Comparison of ENCODE assay signal across 9 cellular contexts in the genomic region with DNA sequence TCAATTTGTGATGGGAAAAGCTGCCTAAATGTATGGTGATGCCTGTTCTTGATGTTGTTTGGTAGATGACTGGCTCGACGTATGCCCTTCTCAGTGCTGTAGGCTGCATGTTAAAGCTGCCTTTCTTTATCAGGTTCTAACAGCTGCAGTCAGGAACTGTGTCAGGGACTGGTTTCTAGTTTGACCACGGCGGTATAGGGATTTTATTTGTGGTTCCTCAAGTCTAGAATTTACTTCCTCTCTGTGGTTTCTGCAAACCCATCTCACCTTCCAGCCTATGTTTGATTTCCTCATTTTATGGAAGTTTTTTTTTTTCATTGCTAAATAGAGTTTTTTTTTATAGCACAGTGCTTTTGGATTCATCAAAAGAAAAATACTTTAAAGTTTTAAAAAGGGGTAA. TPM values are rescaled to one million over a fixed set of nuclear protein-coding genes. Genes with fewer than 3 reads are reported as not detected.
A peak's percentile ranks its signal among the peaks of the same experiment; 100 is the strongest.
DNase-seq lines count a peak whose midpoint lies in the region; ATAC-seq and TF ChIP-seq lines count a peak whose summit lies in the region.
"Had no signal": no experiment of that assay in that cellular context is flagged by ENCODE, and none has a peak within 500 bp of the region (broad histone marks: within the 10 kb centered on the region; RNA-seq: fewer than 3 reads in every experiment).

No MANE protein-coding gene starts in this region.

- peaks cover 35% of the 10 kb centered on the region for H3K79me2 ChIP-seq in osteoblast (ENCODE audit: insufficient read depth, low read length)

- peak overlapping the region in 4 of 10 donors; percentile 6 to 38 (median 30) for H3K27ac Mint-ChIP-seq in naive thymus-derived CD8-positive, alpha-beta T cell

- peak; percentile 71 for ATAC-seq in GM18498 (IDR thresholded peaks at IDR 0.05; ENCODE audit: unreplicated experiment)
- ATAC-seq in GM21526 (IDR thresholded peaks at IDR 0.05; ENCODE audit: low FRiP score, unreplicated experiment), result peak; percentile 79
- ATAC-seq in HG03575 (IDR thresholded peaks at IDR 0.05; ENCODE audit: extremely low read depth, insufficient number of reproducible peaks, low FRiP score, unreplicated experiment), result peak; percentile 53
- peak; percentile 66 to 68 for ATAC-seq in naive thymus-derived CD8-positive, alpha-beta T cell

- H3K27me3 Mint-ChIP-seq in naive thymus-derived CD8-positive, alpha-beta T cell, result peaks cover 0 to 12% (median 0%) of the 10 kb centered on the region in 5 donors

- H2AFZ ChIP-seq in osteoblast (ENCODE audit: low read length), result no peak overlapping the region

- no peaks in the 10 kb centered on the region for H3K36me3 ChIP-seq in osteoblast (ENCODE audit: insufficient read depth, low read length)

- no peaks in the 10 kb centered on the region for H3K9me3 Mint-ChIP-seq in naive thymus-derived CD8-positive, alpha-beta T cell

- H3K4me1 ChIP-seq in osteoblast (ENCODE audit: insufficient read depth, low read length), result peaks cover 18% of the 10 kb centered on the region

- H3K4me3 Mint-ChIP-seq in naive thymus-derived CD8-positive, alpha-beta T cell, result peak overlapping the region; percentile 26 to 77 (median 70)

- H3K4me1 Mint-ChIP-seq in naive thymus-derived CD8-positive, alpha-beta T cell, result peaks cover 42 to 77% (median 59%) of the 10 kb centered on the region in 4 donors

- peaks cover 7% of the 10 kb centered on the region for H4K20me1 ChIP-seq in osteoblast (ENCODE audit: insufficient read depth, low read length)

- no peak overlapping the region for H3K27ac ChIP-seq in osteoblast (ENCODE audit: low read depth, low read length)

- POLR2A ChIA-PET in naive thymus-derived CD8-positive, alpha-beta T cell (lab: Charles Lee), result no interaction called here

- H3K4me3 ChIP-seq in osteoblast (ENCODE audit: insufficient read depth, low read length), result no peak overlapping the region
- H3K4me3 ChIP-seq: lung had no signal

- peak; percentile 21 to 26 for DNase-seq in activated T-cell treated with anti-CD3 and anti-CD28 coated beads, Interleukin-2, amount 50 U/mL, for 48 hours
- DNase-seq in naive thymus-derived CD8-positive, alpha-beta T cell, result peak in 6 of 10 donors; percentile 3 to 42 (median 12)
- DNase-seq in osteoblast (ENCODE audit: insufficient read length, low spot score, missing footprints) (no peak), NCI-H226 (no peak), ecto neural progenitor cell (ENCODE audit: low spot score) (no peak)

- H3K4me2 ChIP-seq in osteoblast (ENCODE audit: insufficient read depth, low read length), result no peak overlapping the region

- no peak for TF ChIP-seq CTCF in osteoblast (IDR thresholded peaks at IDR 0.05; ENCODE audit: extremely low read depth, low read depth, low read length)

- H3K36me3 Mint-ChIP-seq in naive thymus-derived CD8-positive, alpha-beta T cell, result peaks cover 0 to 23% (median 8%) of the 10 kb centered on the region in 3 donors

- no peaks in the 10 kb centered on the region for H3K27me3 ChIP-seq in osteoblast (ENCODE audit: insufficient read depth, low read length)

- H3K9me3 ChIP-seq in osteoblast (ENCODE audit: low read depth, low read length), result no peaks in the 10 kb centered on the region

RNA-seq across cellular contexts. Expression of gene LMTK2, which starts 26.5 kb away (rescaled TPM):
- total RNA-seq in naive thymus-derived CD8-positive, alpha-beta T cell, result 10 to 100 TPM; 23.4 to 27.9 TPM
- 1 to 10 TPM; 1.8 to 4.9 (median 3.1) TPM for polyA plus RNA-seq in naive thymus-derived CD8-positive, alpha-beta T cell
- 11.5 and 14.1 TPM in 2 replicates for total RNA-seq in osteoblast

Comparison
In these comparisons a context has a peak if more than half of its experiments do, and no peak if none do; other contexts are left out.
1. DNase-seq: peak in activated T-cell treated with anti-CD3 and anti-CD28 coated beads, Interleukin-2, amount 50 U/mL, for 48 hours (2 of 2) and naive thymus-derived CD8-positive, alpha-beta T cell (6 of 10); none in osteoblast (single experiment), NCI-H226 (single experiment) and ecto neural progenitor cell (single experiment).
2. Peak in every context shown above with its lines, with median percentiles within 50 percentile points of each other: ATAC-seq.